Comparison of ENCODE assay signal across 9 cellular contexts in genomic region chr11:68040957-68041591, GRCh38. TPM values are rescaled to one million over a fixed set of nuclear protein-coding genes. Genes with fewer than 3 reads are reported as not detected.
A peak's percentile ranks its signal among the peaks of the same experiment; 100 is the strongest.
DNase-seq lines count a peak whose midpoint lies in the region; ATAC-seq, FAIRE-seq and TF ChIP-seq lines count a peak whose summit lies in the region.
"Had no signal": no experiment of that assay in that cellular context is flagged by ENCODE, and none has a peak within 500 bp of the region (broad histone marks: within the 10 kb centered on the region; RNA-seq: fewer than 3 reads in every experiment).

No MANE protein-coding gene starts in this region.

- ATAC-seq in CD4-positive, alpha-beta T cell (ENCODE audit: poor library complexity): no peak

- H3K4me2 ChIP-seq in OCI-LY1 (ENCODE audit: low read length) (peak overlapping the region; percentile 91), H1 (ENCODE audit: insufficient read depth in 1 of 2, low read depth in 2 of 2, low read length in 2 of 2) (no peak overlapping the region), trophoblast cell (ENCODE audit: low read length) (no peak overlapping the region)

- FAIRE-seq in H1 (lab: Jason Lieb, UNC): no peak
- FAIRE-seq: TTC549 had no signal

- peak overlapping the region; percentile 92 for H3K9ac ChIP-seq in OCI-LY1 (ENCODE audit: low read length)
- no peak overlapping the region for H3K9ac ChIP-seq in H1 (replicated peaks in 1 of 4; ENCODE audit: extremely low read depth in 1 of 4, low read depth in 3 of 4, low read length in 3 of 4)
- H3K9ac ChIP-seq in trophoblast cell (ENCODE audit: low read length): no peak overlapping the region

- H3K23ac ChIP-seq in H1 (ENCODE audit: insufficient read length): no peak overlapping the region
- no peak overlapping the region for H3K23ac ChIP-seq in trophoblast cell (ENCODE audit: low read length)

- peak overlapping the region; percentile 77 for H3K27ac ChIP-seq in CD4-positive, alpha-beta T cell (ENCODE audit: low read depth, low read length)
- H3K27ac ChIP-seq in OCI-LY1 (ENCODE audit: low read depth, low read length, poor library complexity, severe bottlenecking) (peak overlapping the region; percentile 76), H1 (ENCODE audit: low read depth, low read length) (no peak overlapping the region; the same call in 1 of the 2 replicates), trophoblast cell (ENCODE audit: low read depth, low read length) (no peak overlapping the region)

- no peak for TF ChIP-seq CTCF in CD4-positive, alpha-beta T cell (IDR thresholded peaks at IDR 0.05)
- TF ChIP-seq CTCF in OCI-LY1 (IDR thresholded peaks at IDR 0.05; ENCODE audit: low read length): no peak
- no peak for TF ChIP-seq CTCF in H1 (IDR thresholded peaks at IDR 0.05; ENCODE audit: control extremely low read depth in 1 of 3, insufficient read depth in 1 of 3, low read depth in 1 of 3, low read length in 3 of 3)

- H2BK15ac ChIP-seq in H1 (ENCODE audit: low read length): no peak overlapping the region; the same call in 1 of the 2 replicates

- H3K79me1 ChIP-seq in H1 (ENCODE audit: low read depth, low read length) (no peaks in the 10 kb centered on the region), trophoblast cell (ENCODE audit: low read length) (peaks cover 17% of the 10 kb centered on the region)

- no peaks in the 10 kb centered on the region for H3K9me3 ChIP-seq in CD4-positive, alpha-beta T cell (ENCODE audit: control insufficient read depth, low read length)
- no peaks in the 10 kb centered on the region for H3K9me3 ChIP-seq in OCI-LY1 (ENCODE audit: low read length)
- H3K9me3 ChIP-seq in H1 (ENCODE audit: insufficient read depth in 2 of 2, low read depth in 1 of 2, low read length in 1 of 2): no peaks in the 10 kb centered on the region
- peaks cover 3% of the 10 kb centered on the region for H3K9me3 ChIP-seq in trophoblast cell (ENCODE audit: insufficient read depth, low read depth, low read length)

- H2BK12ac ChIP-seq in H1 (ENCODE audit: low read depth, low read length) (peak overlapping the region; percentile 63; the same call in 1 of the 2 replicates), trophoblast cell (ENCODE audit: low read length) (peak overlapping the region; percentile 71)

- peaks cover 35% of the 10 kb centered on the region for H3K36me3 ChIP-seq in OCI-LY1 (ENCODE audit: insufficient read depth, low read length)
- no peaks in the 10 kb centered on the region for H3K36me3 ChIP-seq in H1 (ENCODE audit: control insufficient read depth in 2 of 4, insufficient read depth in 4 of 4, low read length in 3 of 4)
- peaks cover 38 to 43% of the 10 kb centered on the region in 2 experiments for H3K36me3 ChIP-seq in trophoblast cell (ENCODE audit: control insufficient read depth in 1 of 2, insufficient read depth in 2 of 2, low read length in 2 of 2)

- H3K9me3 Mint-ChIP-seq in CD4-positive, alpha-beta T cell: no peaks in the 10 kb centered on the region

- H2BK5ac ChIP-seq in H1 (ENCODE audit: low read depth, low read length) (no peak overlapping the region), trophoblast cell (ENCODE audit: low read depth, low read length, poor library complexity) (peak overlapping the region; percentile 15)

- H3K14ac ChIP-seq in H1 (ENCODE audit: insufficient read length) (no peak overlapping the region), trophoblast cell (ENCODE audit: low read length) (peak overlapping the region; percentile 43)

- no peaks in the 10 kb centered on the region; the same call in 1 of the 2 replicates for H3K23me2 ChIP-seq in H1 (ENCODE audit: low read depth, low read length)

- no peaks in the 10 kb centered on the region for H3K79me2 ChIP-seq in OCI-LY1 (ENCODE audit: insufficient read depth, low read length)
- no peaks in the 10 kb centered on the region for H3K79me2 ChIP-seq in H1 (ENCODE audit: control insufficient read depth in 1 of 2, insufficient read depth in 2 of 2, low read length in 2 of 2)
- peaks cover 4% of the 10 kb centered on the region for H3K79me2 ChIP-seq in trophoblast cell (ENCODE audit: control insufficient read depth, insufficient read depth, low read length, poor library complexity)

- DNase-seq in CD4-positive, alpha-beta T cell: no peak
- peak in 1 of 2 experiments; percentile 46 for DNase-seq in H1 (ENCODE audit: low read depth in 1 of 2, low spot score in 2 of 2)
- no peak for DNase-seq in trophoblast cell
- no peak for DNase-seq in SW480 (ENCODE audit: low spot score)
- no peak for DNase-seq in NCI-H2196 treated with DMSO at 0.1 percent for 48 hours (lab: John Stamatoyannopoulos, UW; ENCODE audit: unreplicated experiment)
- DNase-seq in activated CD4-positive, alpha-beta T cell treated with anti-CD3 and anti-CD28 coated beads for 1 hour: no peak
- no peak for DNase-seq in epidermal melanocyte (ENCODE audit: insufficient read length, low spot score)

- no peak overlapping the region for H3K56ac ChIP-seq in H1 (replicated peaks; ENCODE audit: insufficient read length, low read depth, low read length)

- H2BK20ac ChIP-seq in H1 (ENCODE audit: low read length): no peak overlapping the region

- POLR2A ChIA-PET in CD4-positive, alpha-beta T cell (lab: Charles Lee): interaction anchor here (1.1 to 3.1 kb wide), 2 partner anchors 10 to 1082 kb away, joined by 3 to 21 read pairs; partner anchors contain the start of gene NDUFS8
- POLR2A ChIA-PET in H1 (lab: Charles Lee; ENCODE audit: partially characterized antibody): interaction anchor here (1.1 to 16.6 kb wide), 4 partner anchors 9 to 171 kb away, joined by 3 to 183 read pairs (median 14); partner anchors contain the start of gene NDUFS8

- no peaks in the 10 kb centered on the region for H3K27me3 Mint-ChIP-seq in CD4-positive, alpha-beta T cell

- H3K27ac Mint-ChIP-seq in CD4-positive, alpha-beta T cell: peak overlapping the region; percentile 92

- CTCF ChIA-PET in CD4-positive, alpha-beta T cell (lab: Charles Lee): no interaction called here
- CTCF ChIA-PET in H1 (lab: Charles Lee; ENCODE audit: partially characterized antibody): interaction anchor here (0.9 to 2.7 kb wide), 9 partner anchors 9 to 168 kb away, joined by 3 to 18 read pairs (median 3); partner anchors contain the start of genes ALDH3B1 and NDUFS8

- peaks cover 16% of the 10 kb centered on the region for H3K36me3 Mint-ChIP-seq in CD4-positive, alpha-beta T cell (ENCODE audit: low read depth)

- H3K4me1 ChIP-seq in OCI-LY1 (ENCODE audit: insufficient read depth, low read length, severe bottlenecking): peaks cover 47% of the 10 kb centered on the region
- H3K4me1 ChIP-seq in H1 (replicated peaks in 1 of 4; ENCODE audit: control insufficient read depth in 3 of 4, insufficient read depth in 4 of 4, low read length in 3 of 4): peaks cover 4 to 27% (median 20%) of the 10 kb centered on the region in 4 experiments
- peaks cover 18 to 21% of the 10 kb centered on the region in 2 experiments for H3K4me1 ChIP-seq in trophoblast cell (ENCODE audit: control insufficient read depth in 1 of 2, insufficient read depth in 2 of 2, low read length in 2 of 2)

- TF ChIP-seq POLR2A in H1 (IDR thresholded peaks at IDR 0.05; ENCODE audit: control extremely low read depth in 1 of 2, low read depth in 2 of 2, low read length in 2 of 2): no peak

- no peaks in the 10 kb centered on the region for H3F3A ChIP-seq in OCI-LY1 (ENCODE audit: insufficient read depth, low read length)

- no peak for TF ChIP-seq EP300 in H1 (IDR thresholded peaks at IDR 0.05; ENCODE audit: borderline replicate concordance in 1 of 2, low read depth in 2 of 2, low read length in 2 of 2)

- WGBS in H1 (ENCODE audit: extremely low coverage in 1 of 2, insufficient coverage in 1 of 2, insufficient read length in 1 of 2, insufficient replicate concordance in 2 of 2, low coverage in 1 of 2, low lambda C conversion rate in 2 of 2, missing lambda C conversion rate in 1 of 2), 2 experiments: 90% methylated on average over 22 of the region's 23 CpGs; no CpG with 5 or more reads in 1 of the 2 experiments
- no CpG with 5 or more reads among the region's 23 CpGs for WGBS in trophoblast cell (ENCODE audit: extremely low coverage, insufficient coverage, insufficient read length)

- H4K91ac ChIP-seq in H1 (replicated peaks; ENCODE audit: insufficient read length, low read length) (peak overlapping the region; percentile 15), trophoblast cell (ENCODE audit: low read depth, low read length) (peak overlapping the region; percentile 91)

- peak overlapping the region; percentile 89 for H3K4me3 Mint-ChIP-seq in CD4-positive, alpha-beta T cell

- H3K9me2 ChIP-seq in OCI-LY1 (ENCODE audit: low read depth, low read length): no peaks in the 10 kb centered on the region

- intact Hi-C loops in CD4-positive, alpha-beta T cell (cut with DNase I, micrococcal nuclease): no loop called here

- peaks cover 25% of the 10 kb centered on the region for H3K4me1 Mint-ChIP-seq in CD4-positive, alpha-beta T cell (ENCODE audit: low read depth)

- no peak overlapping the region for H2BK120ac ChIP-seq in H1 (replicated peaks; ENCODE audit: low read depth, low read length)
- H2BK120ac ChIP-seq in trophoblast cell (ENCODE audit: insufficient read depth, low read length, poor library complexity): peak overlapping the region; percentile 57

- peak overlapping the region; percentile 70 for H4K12ac ChIP-seq in trophoblast cell (ENCODE audit: low read depth, low read length)

- H3K27me3 ChIP-seq in CD4-positive, alpha-beta T cell (ENCODE audit: control insufficient read depth, insufficient read depth, low read length): no peaks in the 10 kb centered on the region
- H3K27me3 ChIP-seq in OCI-LY1 (ENCODE audit: insufficient read depth, low read length) (no peaks in the 10 kb centered on the region), H1 (replicated peaks in 1 of 4; ENCODE audit: control insufficient read depth in 3 of 4, extremely low read depth in 1 of 4, insufficient read depth in 3 of 4, low read length in 3 of 4) (no peaks in the 10 kb centered on the region), trophoblast cell (ENCODE audit: insufficient read depth, low read length) (no peaks in the 10 kb centered on the region)

- H2AK5ac ChIP-seq in H1 (ENCODE audit: low read depth, low read length) (no peak overlapping the region), trophoblast cell (ENCODE audit: low read length) (peak overlapping the region; percentile 75)

- H4K8ac ChIP-seq in H1 (ENCODE audit: extremely low read depth, insufficient read depth, low read length) (peak overlapping the region; percentile 90), trophoblast cell (ENCODE audit: low read depth, low read length) (peak overlapping the region; percentile 68)

- H4K20me1 ChIP-seq in OCI-LY1 (ENCODE audit: insufficient read depth, low read length) (no peaks in the 10 kb centered on the region), H1 (replicated peaks in 1 of 2; ENCODE audit: control insufficient read depth in 1 of 2, insufficient read depth in 2 of 2, low read length in 2 of 2) (peaks cover 0 to 4% of the 10 kb centered on the region in 2 experiments)

- H3K4me3 ChIP-seq in OCI-LY1 (ENCODE audit: low read depth, low read length, poor library complexity, severe bottlenecking): peak overlapping the region; percentile 95
- no peak overlapping the region for H3K4me3 ChIP-seq in H1 (ENCODE audit: extremely low read depth in 1 of 4, insufficient read depth in 2 of 4, low read depth in 3 of 4, low read length in 4 of 4)
- no peak overlapping the region for H3K4me3 ChIP-seq in trophoblast cell (ENCODE audit: low read depth, low read length)

- H4K5ac ChIP-seq in H1 (ENCODE audit: insufficient read length, low read depth, low read length): no peak overlapping the region

- H2AFZ ChIP-seq in OCI-LY1 (ENCODE audit: low read length): no peak overlapping the region
- no peak overlapping the region for H2AFZ ChIP-seq in H1 (ENCODE audit: low read length)
- no peak overlapping the region for H2AFZ ChIP-seq in trophoblast cell (ENCODE audit: insufficient read depth, low read length, poor library complexity)

- H3K18ac ChIP-seq in H1 (ENCODE audit: extremely low read depth, low read length) (peak overlapping the region; percentile 19; the same call in 1 of the 2 replicates), trophoblast cell (ENCODE audit: low read length) (peak overlapping the region; percentile 62)

- H3K4ac ChIP-seq in H1 (replicated peaks; ENCODE audit: insufficient read length, low read depth, low read length) (no peak overlapping the region), trophoblast cell (ENCODE audit: low read depth, low read length) (peak overlapping the region; percentile 35)

- TF ChIP-seq RAD21 in H1 (IDR thresholded peaks at IDR 0.05 in 1 of 2, conservative IDR thresholded peaks at IDR 0.05 in 1 of 2; ENCODE audit: low read depth in 2 of 2, low read length in 2 of 2): no peak

RNA-seq across cellular contexts. Expression of gene TCIRG1, which starts 2.2 kb away (rescaled TPM):
- total RNA-seq in CD4-positive, alpha-beta T cell: 100 to 1,000 TPM; 202 to 207 TPM
- 25.3 and 25.7 TPM in 2 replicates for total RNA-seq in H1 (2021; fragmentation: NEBNext Ultra II Directional; extraction: Animal tissue kit (Norgen Biotek cat#: 25700))
- polyA plus RNA-seq in H1 (2011; rRNA removed): 39.6 and 50.2 TPM in 2 replicates
- 35.8 TPM for polyA plus RNA-seq in H1 (2011; cell fraction: cytosol; rRNA removed)
- 287 TPM for polyA plus RNA-seq in H1 (2011; cell fraction: nucleus; rRNA removed)
- polyA plus RNA-seq in H1 (2012, experiment 1 of 2): 12.7 to 29.5 TPM (median 24.4 TPM) in 4 replicates
- 16.1 TPM for polyA plus RNA-seq in H1 (2012, experiment 2 of 2)
- 25.3 TPM for polyA plus RNA-seq in H1 (2013, experiment 1 of 2)
- polyA plus RNA-seq in H1 (2013, experiment 2 of 2): 21.2 TPM
- 10.0 and 11.3 TPM in 2 replicates for polyA minus RNA-seq in H1 (2011; rRNA and poly(A)+ RNA removed)
- polyA minus RNA-seq in H1 (2011; cell fraction: cytosol; rRNA and poly(A)+ RNA removed): 15.0 TPM
- polyA minus RNA-seq in H1 (2011; cell fraction: nucleus; rRNA and poly(A)+ RNA removed): 43.9 TPM
- polyA plus RNA-seq in trophoblast cell (2013): 43.6 and 47.2 TPM in 2 replicates

RNA-seq across cellular contexts. Expression of gene NDUFS8, which starts 10.6 kb away (rescaled TPM):
- 10 to 100 TPM; 70.5 to 72.5 TPM for total RNA-seq in CD4-positive, alpha-beta T cell
- total RNA-seq in H1 (2021; fragmentation: NEBNext Ultra II Directional; extraction: Animal tissue kit (Norgen Biotek cat#: 25700)): 182 and 199 TPM in 2 replicates
- 291 and 406 TPM in 2 replicates for polyA plus RNA-seq in H1 (2011; rRNA removed)
- polyA plus RNA-seq in H1 (2011; cell fraction: cytosol; rRNA removed): 222 TPM
- 253 TPM for polyA plus RNA-seq in H1 (2011; cell fraction: nucleus; rRNA removed)
- 92.1 to 255 TPM (median 248 TPM) in 4 replicates for polyA plus RNA-seq in H1 (2012, experiment 1 of 2)
- polyA plus RNA-seq in H1 (2012, experiment 2 of 2): 348 TPM
- polyA plus RNA-seq in H1 (2013, experiment 1 of 2): 130 TPM
- 128 TPM for polyA plus RNA-seq in H1 (2013, experiment 2 of 2)
- 69.8 and 77.8 TPM in 2 replicates for polyA minus RNA-seq in H1 (2011; rRNA and poly(A)+ RNA removed)
- polyA minus RNA-seq in H1 (2011; cell fraction: cytosol; rRNA and poly(A)+ RNA removed): 133 TPM
- 92.8 TPM for polyA minus RNA-seq in H1 (2011; cell fraction: nucleus; rRNA and poly(A)+ RNA removed)
- polyA plus RNA-seq in trophoblast cell (2013): 81.4 and 85.8 TPM in 2 replicates

RNA-seq across cellular contexts. Expression of gene ALDH3B1, which starts 30.9 kb away (rescaled TPM):
- total RNA-seq in CD4-positive, alpha-beta T cell: under 1 TPM; 0.34 to 0.44 TPM
- 0.27 and 0.32 TPM in 2 replicates for total RNA-seq in H1 (2021; fragmentation: NEBNext Ultra II Directional; extraction: Animal tissue kit (Norgen Biotek cat#: 25700))
- polyA plus RNA-seq in H1 (2011; rRNA removed): 0.47 TPM in 2 replicates
- polyA plus RNA-seq in H1 (2011; cell fraction: cytosol; rRNA removed): 0.50 TPM
- polyA plus RNA-seq in H1 (2011; cell fraction: nucleus; rRNA removed): 0.53 TPM
- polyA plus RNA-seq in H1 (2012, experiment 1 of 2): 0.62 to 1.1 TPM (median 0.75 TPM) in 4 replicates
- 0.26 TPM for polyA plus RNA-seq in H1 (2012, experiment 2 of 2)
- 0.18 TPM for polyA plus RNA-seq in H1 (2013, experiment 1 of 2)
- polyA plus RNA-seq in H1 (2013, experiment 2 of 2): 0.26 TPM
- polyA minus RNA-seq in H1 (2011; rRNA and poly(A)+ RNA removed): 0.16 and 0.34 TPM in 2 replicates
- 0.88 TPM for polyA minus RNA-seq in H1 (2011; cell fraction: cytosol; rRNA and poly(A)+ RNA removed)
- 0.50 TPM for polyA minus RNA-seq in H1 (2011; cell fraction: nucleus; rRNA and poly(A)+ RNA removed)
- polyA plus RNA-seq in trophoblast cell (2013): 0.42 TPM in 2 replicates

RNA-seq across cellular contexts. Expression of gene UNC93B1, which starts 37.2 kb away (rescaled TPM):
- 10 to 100 TPM; 21.3 to 22.0 TPM for total RNA-seq in CD4-positive, alpha-beta T cell
- total RNA-seq in H1 (2021; fragmentation: NEBNext Ultra II Directional; extraction: Animal tissue kit (Norgen Biotek cat#: 25700)): 18.9 and 19.2 TPM in 2 replicates
- polyA plus RNA-seq in H1 (2011; rRNA removed): 34.3 and 40.8 TPM in 2 replicates
- polyA plus RNA-seq in H1 (2011; cell fraction: cytosol; rRNA removed): 24.6 TPM
- 53.5 TPM for polyA plus RNA-seq in H1 (2011; cell fraction: nucleus; rRNA removed)
- polyA plus RNA-seq in H1 (2012, experiment 1 of 2): 8.7 to 20.4 TPM (median 17.7 TPM) in 4 replicates
- 16.4 TPM for polyA plus RNA-seq in H1 (2012, experiment 2 of 2)
- 22.0 TPM for polyA plus RNA-seq in H1 (2013, experiment 1 of 2)
- polyA plus RNA-seq in H1 (2013, experiment 2 of 2): 22.4 TPM
- polyA minus RNA-seq in H1 (2011; rRNA and poly(A)+ RNA removed): 20.6 and 26.5 TPM in 2 replicates
- 14.0 TPM for polyA minus RNA-seq in H1 (2011; cell fraction: cytosol; rRNA and poly(A)+ RNA removed)
- 24.7 TPM for polyA minus RNA-seq in H1 (2011; cell fraction: nucleus; rRNA and poly(A)+ RNA removed)
- polyA plus RNA-seq in trophoblast cell (2013): 6.6 and 7.0 TPM in 2 replicates

Comparison
In these comparisons a context has a peak if more than half of its experiments do, and no peak if none do; other contexts are left out.
1. H3K27ac ChIP-seq: peak in CD4-positive, alpha-beta T cell (single experiment) and OCI-LY1 (single experiment); none in H1 (single experiment) and trophoblast cell (single experiment).